13 cellular contexts compared by ENCODE assay signal in the genomic region with DNA sequence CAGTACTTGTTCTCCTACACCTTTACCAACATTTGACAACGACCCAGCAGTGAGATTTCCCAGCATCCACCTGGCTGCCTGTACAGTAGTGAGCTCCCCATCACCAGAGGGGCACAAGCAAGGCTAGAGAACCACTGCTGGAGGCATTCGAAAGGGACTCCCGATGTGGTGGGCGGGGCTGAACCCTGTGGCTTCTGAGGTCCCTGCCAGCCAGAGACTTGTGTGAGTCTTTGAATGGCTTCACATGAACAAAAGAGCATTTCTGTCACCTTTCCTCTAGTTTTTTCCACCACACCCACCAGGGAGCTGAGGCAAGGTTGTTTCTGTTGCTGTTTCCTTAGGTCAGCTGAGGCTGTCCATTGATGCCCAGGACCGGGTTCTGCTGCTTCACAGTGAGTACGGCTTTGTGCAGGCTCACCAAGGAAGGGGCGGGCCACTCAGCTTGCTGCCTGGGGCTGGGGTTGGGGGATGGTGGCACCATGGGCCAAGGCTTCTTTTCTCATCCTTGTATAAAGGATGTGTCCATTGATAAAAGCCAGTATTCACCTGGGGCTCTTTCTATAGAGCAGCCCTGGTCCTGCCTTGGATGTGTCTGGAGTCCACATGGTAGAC. TPM values are rescaled to one million over a fixed set of nuclear protein-coding genes. Genes with fewer than 3 reads are reported as not detected.
A peak's percentile ranks its signal among the peaks of the same experiment; 100 is the strongest.
DNase-seq lines count a peak whose midpoint lies in the region; ATAC-seq and TF ChIP-seq lines count a peak whose summit lies in the region.
"Had no signal": no experiment of that assay in that cellular context is flagged by ENCODE, and none has a peak within 500 bp of the region (broad histone marks: within the 10 kb centered on the region; RNA-seq: fewer than 3 reads in every experiment).

No MANE protein-coding gene starts in this region.

- WGBS in transverse colon (ENCODE audit: low coverage in 1 of 2), 2 donors: 17 to 63% methylated on average over 1 to 7 of the region's 7 CpGs

- no peak overlapping the region for H3K4me3 ChIP-seq in mucosa of descending colon
- no peak overlapping the region for H3K4me3 ChIP-seq in transverse colon

- H3K27me3 Mint-ChIP-seq in activated CD4-positive, alpha-beta memory T cell treated with anti-CD3 and anti-CD28 coated beads for 36 hours: no peaks in the 10 kb centered on the region

- H3K9me3 Mint-ChIP-seq in activated CD4-positive, alpha-beta memory T cell treated with anti-CD3 and anti-CD28 coated beads for 36 hours: no peaks in the 10 kb centered on the region
- H3K9me3 Mint-ChIP-seq: dendritic cell treated with granulocyte-macrophage colony-stimulating factor and Interleukin-4, amounts not matched to agents 40 ng/mL and 50 ng/mL, for 4 days had no signal

- no peak overlapping the region for H3K27ac Mint-ChIP-seq in activated CD4-positive, alpha-beta memory T cell treated with anti-CD3 and anti-CD28 coated beads for 36 hours
- H3K27ac Mint-ChIP-seq: dendritic cell treated with granulocyte-macrophage colony-stimulating factor and Interleukin-4, amounts not matched to agents 40 ng/mL and 50 ng/mL, for 4 days had no signal

- CTCF ChIA-PET in activated CD4-positive, alpha-beta memory T cell treated with anti-CD3 and anti-CD28 coated beads for 36 hours (lab: Charles Lee): interaction anchor here (0.8 to 1.5 kb wide), 3 partner anchors 16 to 176 kb away, joined by 3 to 4 read pairs (median 4); no protein-coding TSS in a partner anchor

- intact Hi-C loops in activated CD4-positive, alpha-beta memory T cell treated with anti-CD3 and anti-CD28 coated beads for 36 hours (cut with micrococcal nuclease): no loop called here
- intact Hi-C loops in mucosa of descending colon (cut with DNase I, micrococcal nuclease): no loop called here
- intact Hi-C loops in transverse colon (cut with DNase I; ENCODE audit: low total_unique reads): no loop called here

- TF ChIP-seq POLR2A in transverse colon (IDR thresholded peaks at IDR 0.05): no peak

- TF ChIP-seq CTCF in mucosa of descending colon (IDR thresholded peaks at IDR 0.05) (no peak), transverse colon (IDR thresholded peaks at IDR 0.05) (no peak), GM13977 (IDR thresholded peaks at IDR 0.05; ENCODE audit: extremely low read depth, insufficient read depth, missing control alignments) (no peak)

- H3K4me1 ChIP-seq in mucosa of descending colon (ENCODE audit: low read depth) (no peaks in the 10 kb centered on the region), transverse colon (peaks cover 6 to 19% (median 12%) of the 10 kb centered on the region in 4 donors)

- POLR2A ChIA-PET in activated CD4-positive, alpha-beta memory T cell treated with anti-CD3 and anti-CD28 coated beads for 36 hours (lab: Charles Lee): interaction anchor here (0.9 kb wide), 1 partner anchor 37 kb away, joined by 4 read pairs; no protein-coding TSS in a partner anchor

- H3K27me3 ChIP-seq in transverse colon: no peaks in the 10 kb centered on the region

- no peak for TF ChIP-seq EP300 in transverse colon (IDR thresholded peaks at IDR 0.05; ENCODE audit: low read depth)

- no peak overlapping the region for H3K27ac ChIP-seq in transverse colon

- H3K9me3 ChIP-seq in mucosa of descending colon (no peaks in the 10 kb centered on the region), transverse colon (no peaks in the 10 kb centered on the region)

- H3K4me1 Mint-ChIP-seq in activated CD4-positive, alpha-beta memory T cell treated with anti-CD3 and anti-CD28 coated beads for 36 hours (ENCODE audit: low read depth): peaks cover 12% of the 10 kb centered on the region

- in situ Hi-C loops in transverse colon (cut with MboI; ENCODE audit: low pct_ligation_motif_present in 1 of 4, low pct_unique_long_range_greater_than_20kb in 1 of 4, low sequenced_read_pairs in 3 of 4) (no loop called here), GM13977 (cut with MboI; ENCODE audit: low pct_unique_long_range_greater_than_20kb, low sequenced_read_pairs, unreplicated experiment) (no loop called here)

- no peaks in the 10 kb centered on the region for H3K36me3 ChIP-seq in mucosa of descending colon (ENCODE audit: low read depth)
- H3K36me3 ChIP-seq in transverse colon: no peaks in the 10 kb centered on the region

- ATAC-seq in mucosa of descending colon (peak; percentile 31), HG03025 (IDR thresholded peaks at IDR 0.05; ENCODE audit: low FRiP score, unreplicated experiment) (no peak)

- no peak overlapping the region for H3K4me3 Mint-ChIP-seq in activated CD4-positive, alpha-beta memory T cell treated with anti-CD3 and anti-CD28 coated beads for 36 hours
- H3K4me3 Mint-ChIP-seq: dendritic cell treated with granulocyte-macrophage colony-stimulating factor and Interleukin-4, amounts not matched to agents 40 ng/mL and 50 ng/mL, for 4 days had no signal

- H3K36me3 Mint-ChIP-seq in activated CD4-positive, alpha-beta memory T cell treated with anti-CD3 and anti-CD28 coated beads for 36 hours: no peaks in the 10 kb centered on the region

- peak; percentile 14 for DNase-seq in stimulated activated naive CD4-positive, alpha-beta T cell treated with Interleukin-2 at 50 U/mL for 16 hours (lab: John Stamatoyannopoulos, UW)
- no peak for DNase-seq in stimulated activated naive CD4-positive, alpha-beta T cell (lab: John Stamatoyannopoulos, UW)
- DNase-seq in activated CD4-positive, alpha-beta memory T cell treated with anti-CD3 and anti-CD28 coated beads for 36 hours: peak; percentile 37
- DNase-seq in mucosa of descending colon: peak in 1 of 3 donors; percentile 49
- DNase-seq in transverse colon: peak; percentile 55
- DNase-seq in NCI-H1694 treated with DMSO at 0.1 percent for 48 hours (lab: John Stamatoyannopoulos, UW): no peak
- DNase-seq in GM13977 (ENCODE audit: low spot score): no peak
- DNase-seq: activated CD4-positive, CD25-positive, alpha-beta regulatory T cell treated with anti-CD3 and anti-CD28 coated beads, Interleukin-2, amount 50 U/mL, for 72 hours; amygdala; GF-D8; occipital lobe had no signal

RNA-seq across cellular contexts. Expression of a gene that starts 15.7 kb away (rescaled TPM):
- 10 to 100 TPM; 54.4 to 57.7 TPM for total RNA-seq in activated CD4-positive, alpha-beta memory T cell treated with anti-CD3 and anti-CD28 coated beads for 36 hours
- total RNA-seq in mucosa of descending colon (10 to 100 TPM; 65.9 to 83.8 (median 70.7) TPM), transverse colon (100 to 1,000 TPM in 1 of 4 donors, 10 to 100 TPM in 3; 62.7 to 150 (median 80.9) TPM)

Comparison
In these comparisons a context has a peak if more than half of its experiments do, and no peak if none do; other contexts are left out.
1. DNase-seq: peak in stimulated activated naive CD4-positive, alpha-beta T cell treated with Interleukin-2 at 50 U/mL for 16 hours (single experiment), activated CD4-positive, alpha-beta memory T cell treated with anti-CD3 and anti-CD28 coated beads for 36 hours (single experiment) and transverse colon (single experiment); none in stimulated activated naive CD4-positive, alpha-beta T cell (0 of 6), NCI-H1694 treated with DMSO at 0.1 percent for 48 hours (single experiment) and GM13977 (single experiment).